16 cellular contexts compared by ENCODE assay signal in the genomic region with DNA sequence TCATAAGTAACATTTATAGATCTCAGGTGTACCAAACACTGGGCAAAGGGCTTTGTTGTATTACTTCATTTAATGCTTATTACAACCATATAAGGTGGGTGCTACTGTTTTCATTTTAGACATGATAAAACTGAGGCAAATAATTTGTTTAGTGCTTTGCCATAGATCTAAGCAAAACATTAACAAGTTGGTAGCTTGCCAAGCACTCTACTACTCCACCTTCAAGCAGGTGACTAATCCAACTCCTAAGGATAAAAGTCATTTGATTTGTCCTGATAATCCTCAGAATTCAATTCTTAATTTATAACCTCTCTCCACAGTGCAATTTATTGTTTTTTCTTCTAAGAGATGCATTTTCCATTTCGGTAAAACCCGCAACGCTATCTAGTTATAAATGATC.
DNase-seq lines count a peak whose midpoint lies in the region; ATAC-seq and TF ChIP-seq lines count a peak whose summit lies in the region.
"Had no signal": no experiment of that assay in that cellular context is flagged by ENCODE, and none has a peak within 500 bp of the region (broad histone marks: within the 10 kb centered on the region; RNA-seq: fewer than 3 reads in every experiment).

No MANE protein-coding gene starts in this region.

- H3K36me3 ChIP-seq in mammary epithelial cell (ENCODE audit: insufficient read depth, low read length): no peaks in the 10 kb centered on the region
- no peaks in the 10 kb centered on the region for H3K36me3 ChIP-seq in gastroesophageal sphincter
- H3K36me3 ChIP-seq: MG63 had no signal

- peak; percentile 5 for DNase-seq in Calu3
- DNase-seq in DMS53 treated with DMSO at 0.1 percent for 48 hours (lab: John Stamatoyannopoulos, UW; ENCODE audit: unreplicated experiment): peak; percentile 61
- DNase-seq in NCI-H2029 (lab: John Stamatoyannopoulos, UW): peak; percentile 10
- DNase-seq in mammary epithelial cell: peak; percentile 19
- DNase-seq in chondrocyte (ENCODE audit: low spot score): no peak
- no peak for DNase-seq in effector CD4-positive, alpha-beta T cell
- no peak for DNase-seq in NAMALWA (ENCODE audit: low spot score)
- DNase-seq: ACHN; CD4-positive, CD25-positive, alpha-beta regulatory T cell; KG1; MG63; NCI-H1436; NCI-H2081 treated with DMSO at 0.1 percent for 48 hours; NCI-H524 treated with DMSO at 0.1 percent for 48 hours had no signal

- no peak overlapping the region for H3K9ac ChIP-seq in mammary epithelial cell (ENCODE audit: insufficient read depth, low read length)

- H3K27ac ChIP-seq in mammary epithelial cell (ENCODE audit: insufficient read depth, low read depth, low read length) (no peak overlapping the region), gastroesophageal sphincter (no peak overlapping the region)
- H3K27ac ChIP-seq: SK-N-MC had no signal

- dilution Hi-C loops in mammary epithelial cell (cut with HindIII; ENCODE audit: low sequenced_read_pairs): no loop called here

- no peaks in the 10 kb centered on the region for H4K20me1 ChIP-seq in mammary epithelial cell (ENCODE audit: insufficient read depth, low read length)

- no peak overlapping the region for H3K4me3 Mint-ChIP-seq in Calu3 (ENCODE audit: low read depth, unreplicated experiment)
- H3K4me3 Mint-ChIP-seq in chondrocyte (ENCODE audit: unreplicated experiment): no peak overlapping the region
- H3K4me3 Mint-ChIP-seq: CD4-positive, CD25-positive, alpha-beta regulatory T cell had no signal

- no peaks in the 10 kb centered on the region for H3K4me1 Mint-ChIP-seq in Calu3 (ENCODE audit: low read depth, unreplicated experiment)
- no peaks in the 10 kb centered on the region for H3K4me1 Mint-ChIP-seq in chondrocyte (ENCODE audit: low read depth)
- H3K4me1 Mint-ChIP-seq: CD4-positive, CD25-positive, alpha-beta regulatory T cell had no signal

- TF ChIP-seq POLR2A in gastroesophageal sphincter (IDR thresholded peaks at IDR 0.05): no peak

- 74% methylated on average over 3 of the region's 3 CpGs for WGBS in mammary epithelial cell (ENCODE audit: low coverage, missing lambda C conversion rate)
- WGBS in gastroesophageal sphincter (ENCODE audit: low coverage in 1 of 2), 2 donors: 95% methylated on average over 3 of the region's 3 CpGs

- no peak overlapping the region for H2AFZ ChIP-seq in mammary epithelial cell (ENCODE audit: low read depth, low read length)

- H3K36me3 Mint-ChIP-seq in Calu3 (ENCODE audit: insufficient read depth, unreplicated experiment) (no peaks in the 10 kb centered on the region), chondrocyte (ENCODE audit: low read depth) (no peaks in the 10 kb centered on the region)
- H3K36me3 Mint-ChIP-seq: CD4-positive, CD25-positive, alpha-beta regulatory T cell had no signal

- CTCF ChIA-PET in Calu3 (lab: Charles Lee): no interaction called here
- CTCF ChIA-PET in mammary epithelial cell (lab: Charles Lee; ENCODE audit: low non-redundant PET): no interaction called here

- no peak overlapping the region for H3K4me2 ChIP-seq in mammary epithelial cell (ENCODE audit: insufficient read depth, low read depth, low read length)

- TF ChIP-seq CTCF in Calu3 (IDR thresholded peaks at IDR 0.05; ENCODE audit: unreplicated experiment): no peak
- no peak for TF ChIP-seq CTCF in mammary epithelial cell (conservative IDR thresholded peaks at IDR 0.05 in 1 of 2, IDR thresholded peaks at IDR 0.05 in 1 of 2; ENCODE audit: extremely low read depth in 1 of 2, insufficient read depth in 1 of 2, low read depth in 1 of 2, low read length in 2 of 2)
- no peak for TF ChIP-seq CTCF in chondrocyte (IDR thresholded peaks at IDR 0.05)
- TF ChIP-seq CTCF in gastroesophageal sphincter (IDR thresholded peaks at IDR 0.05): no peak

- BruUV-seq in Calu3 (replicated peaks; lab: Mats Ljungman, UMichigan): no TSS peak
- no TSS peak for BruUV-seq in mammary epithelial cell (replicated peaks; lab: Mats Ljungman, UMichigan)

- H3K27me3 Mint-ChIP-seq in Calu3 (ENCODE audit: unreplicated experiment): no peaks in the 10 kb centered on the region
- H3K27me3 Mint-ChIP-seq in chondrocyte (ENCODE audit: low read depth): no peaks in the 10 kb centered on the region

- in situ Hi-C loops in mammary epithelial cell (cut with MboI; ENCODE audit: low sequenced_read_pairs in 2 of 2): no loop called here

- no peaks in the 10 kb centered on the region for H3K9me3 ChIP-seq in mammary epithelial cell (replicated peaks; ENCODE audit: insufficient read depth, low read length)
- H3K9me3 ChIP-seq in gastroesophageal sphincter: no peaks in the 10 kb centered on the region
- H3K9me3 ChIP-seq: MG63 had no signal

- no peak overlapping the region for H3K4me3 ChIP-seq in mammary epithelial cell (replicated peaks in 1 of 3; ENCODE audit: insufficient read depth in 1 of 3, low read depth in 2 of 3, low read length in 3 of 3)
- H3K4me3 ChIP-seq in gastroesophageal sphincter: no peak overlapping the region
- H3K4me3 ChIP-seq: MG63, SK-N-MC had no signal

- intact Hi-C loops in Calu3 (cut with micrococcal nuclease; ENCODE audit: unreplicated experiment): no loop called here
- intact Hi-C loops in mammary epithelial cell (cut with micrococcal nuclease): loop anchor here (10.0 kb wide), 1 partner anchor 72 kb away; no protein-coding TSS in a partner anchor

- H3K79me2 ChIP-seq in mammary epithelial cell (ENCODE audit: insufficient read depth, low read length): no peaks in the 10 kb centered on the region

- H3K27me3 ChIP-seq in mammary epithelial cell (ENCODE audit: insufficient read depth, low read length) (no peaks in the 10 kb centered on the region), gastroesophageal sphincter (no peaks in the 10 kb centered on the region)
- H3K27me3 ChIP-seq: MG63 had no signal

- ATAC-seq in gastroesophageal sphincter: no peak

- H3K27ac Mint-ChIP-seq in Calu3 (ENCODE audit: unreplicated experiment) (no peak overlapping the region), chondrocyte (ENCODE audit: unreplicated experiment) (no peak overlapping the region)
- H3K27ac Mint-ChIP-seq: CD4-positive, CD25-positive, alpha-beta regulatory T cell had no signal

- no peak for TF ChIP-seq EP300 in gastroesophageal sphincter (IDR thresholded peaks at IDR 0.05)

- H3K4me1 ChIP-seq in mammary epithelial cell (ENCODE audit: insufficient read depth, low read length) (no peaks in the 10 kb centered on the region), gastroesophageal sphincter (no peaks in the 10 kb centered on the region)

- H3K9me3 Mint-ChIP-seq in Calu3 (ENCODE audit: low read depth, unreplicated experiment) (no peaks in the 10 kb centered on the region), chondrocyte (ENCODE audit: low read depth) (no peaks in the 10 kb centered on the region)

Comparison
In these comparisons a context has a peak if more than half of its experiments do, and no peak if none do; other contexts are left out.
1. DNase-seq: peak in Calu3 (single experiment), DMS53 treated with DMSO at 0.1 percent for 48 hours (single experiment), NCI-H2029 (single experiment) and mammary epithelial cell (single experiment); none in chondrocyte (single experiment), effector CD4-positive, alpha-beta T cell (single experiment) and NAMALWA (single experiment).